Comparison of ENCODE assay signal across 23 cellular contexts in the genomic region with DNA sequence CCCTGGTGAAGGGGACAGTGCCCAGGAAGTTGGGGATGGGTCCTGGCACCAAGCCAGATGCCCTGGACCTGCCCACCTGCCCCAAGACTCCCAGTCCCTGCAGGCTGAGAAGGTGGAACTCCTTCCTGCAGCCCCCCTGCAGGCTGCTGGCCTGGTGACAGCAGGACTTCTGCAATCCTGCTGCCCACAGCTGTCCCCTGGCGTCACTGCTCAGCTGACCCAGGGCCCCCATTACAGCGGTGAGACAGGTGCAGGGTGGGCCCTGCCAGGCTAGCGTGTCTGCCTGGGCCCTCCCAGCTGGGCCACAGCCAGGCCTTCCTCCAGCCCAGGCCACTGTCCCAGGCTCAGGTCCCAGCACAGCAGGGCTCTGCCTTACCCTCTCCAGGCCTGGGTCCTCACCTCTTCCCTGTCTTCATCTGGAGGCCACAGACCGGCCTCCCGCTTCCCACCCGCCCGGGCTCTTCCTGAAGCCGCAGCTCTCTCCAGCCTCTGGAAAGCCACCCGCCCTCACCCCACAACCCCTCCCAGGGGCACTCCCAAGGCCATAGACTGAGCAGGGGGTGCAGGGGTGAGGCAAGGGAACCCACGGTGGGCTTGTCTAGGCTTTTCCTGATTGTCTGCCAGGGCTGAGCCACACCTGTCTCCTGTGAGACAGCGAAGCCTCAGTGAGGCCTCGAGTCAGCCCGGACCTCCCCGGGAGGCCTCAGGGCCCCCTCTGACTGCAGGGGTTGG. TPM values are rescaled to one million over a fixed set of nuclear protein-coding genes. Genes with fewer than 3 reads are reported as not detected.
A peak's percentile ranks its signal among the peaks of the same experiment; 100 is the strongest.
DNase-seq lines count a peak whose midpoint lies in the region; ATAC-seq, FAIRE-seq and TF ChIP-seq lines count a peak whose summit lies in the region.
"Had no signal": no experiment of that assay in that cellular context is flagged by ENCODE, and none has a peak within 500 bp of the region (broad histone marks: within the 10 kb centered on the region; RNA-seq: fewer than 3 reads in every experiment).

No MANE protein-coding gene starts in this region.

- TF ChIP-seq RAD21 in K562 (CRISPR knock-in tag; conservative IDR thresholded peaks at IDR 0.05 in 1 of 2, IDR thresholded peaks at IDR 0.05 in 1 of 2): no peak

- TF ChIP-seq EP300 in K562 (IDR thresholded peaks at IDR 0.05; ENCODE audit: low read length): no peak

- peak overlapping the region; percentile 41 for H2BK12ac ChIP-seq in neuronal stem cell (ENCODE audit: low read length)

- H4K8ac ChIP-seq in neuronal stem cell (ENCODE audit: low read depth, low read length): peak overlapping the region; percentile 92

- H3K23ac ChIP-seq in neuronal stem cell (ENCODE audit: low read depth, low read length, poor library complexity): peak overlapping the region; percentile 31

- no peak for TF ChIP-seq POLR2A in K562 (conservative IDR thresholded peaks at IDR 0.05)

- H3K27ac Mint-ChIP-seq in HFFc6 (no peak overlapping the region), glutamatergic neuron (ENCODE audit: unreplicated experiment) (no peak overlapping the region), WTC11 (no peak overlapping the region)
- H3K27ac Mint-ChIP-seq: IgD-negative memory B cell had no signal

- H2BK5ac ChIP-seq in neuronal stem cell (ENCODE audit: low read length): peak overlapping the region; percentile 75

- H2AK5ac ChIP-seq in neuronal stem cell (ENCODE audit: low read depth, low read length): peak overlapping the region; percentile 98

- CTCF ChIA-PET in K562 (lab: Yijun Ruan, JAX; ENCODE audit: low intra/inter-chr PET ratio): no interaction called here
- CTCF ChIA-PET in WTC11 (lab: Charles Lee): interaction anchor here (0.6 to 5.8 kb wide), 2 partner anchors 10 to 180 kb away, joined by 3 to 36 read pairs; no protein-coding TSS in a partner anchor

- no peaks in the 10 kb centered on the region for H3K27me3 ChIP-seq in BLaER1
- H3K27me3 ChIP-seq in K562 (ENCODE audit: control insufficient read depth in 2 of 2, insufficient read depth in 2 of 2, low read length in 2 of 2): no peaks in the 10 kb centered on the region
- H3K27me3 ChIP-seq in neuronal stem cell (ENCODE audit: control insufficient read depth in 3 of 3, insufficient read depth in 3 of 3, low read depth in 1 of 3, low read length in 3 of 3): peaks cover 0 to 9% (median 0%) of the 10 kb centered on the region in 3 experiments

- no peaks in the 10 kb centered on the region; the same call in 1 of the 2 replicates for H3K9me3 ChIP-seq in BLaER1
- no peaks in the 10 kb centered on the region for H3K9me3 ChIP-seq in K562 (replicated peaks; ENCODE audit: control insufficient read depth, insufficient read depth, low read depth, low read length)
- H3K9me3 ChIP-seq in neuronal stem cell (replicated peaks in 1 of 2; ENCODE audit: control insufficient read depth in 2 of 2, insufficient read depth in 1 of 2, low read depth in 1 of 2, low read length in 2 of 2): peaks cover 0 to 8% of the 10 kb centered on the region in 2 donors

- no peak overlapping the region; the same call in 1 of the 2 replicates for H3K27ac ChIP-seq in BLaER1
- no peak overlapping the region for H3K27ac ChIP-seq in K562 (ENCODE audit: extremely low read depth, low read depth, low read length)
- H3K27ac ChIP-seq in neuronal stem cell (replicated peaks; ENCODE audit: low read length): no peak overlapping the region

- no peak overlapping the region for H3K4ac ChIP-seq in neuronal stem cell (ENCODE audit: low read length)

- H2BK120ac ChIP-seq in neuronal stem cell (ENCODE audit: low read depth, low read length): peak overlapping the region; percentile 47

- H3K4me1 Mint-ChIP-seq in HFFc6 (ENCODE audit: low read depth): peaks cover under 1% of the 10 kb centered on the region; the same call in 1 of the 2 replicates
- no peaks in the 10 kb centered on the region for H3K4me1 Mint-ChIP-seq in glutamatergic neuron (ENCODE audit: low read depth, unreplicated experiment)
- H3K4me1 Mint-ChIP-seq in WTC11: 0 out of 2 replicates have a peak, but pooled peaks cover 4% of the 10 kb centered on the region
- H3K4me1 Mint-ChIP-seq: CD14-positive monocyte, IgD-negative memory B cell had no signal

- peak overlapping the region; percentile 36; the same call in 1 of the 2 replicates for H3K4me2 ChIP-seq in BLaER1
- no peak overlapping the region for H3K4me2 ChIP-seq in K562 (ENCODE audit: insufficient read depth, low read length)
- H3K4me2 ChIP-seq in neuronal stem cell (ENCODE audit: insufficient read depth, low read length, poor library complexity, severe bottlenecking): no peak overlapping the region

- H3K9ac ChIP-seq in BLaER1 (0 out of 2 replicates have a peak overlapping the region, but pooled peaks have one; percentile 38), K562 (ENCODE audit: insufficient read depth in 1 of 2, low read depth in 2 of 2, low read length in 2 of 2) (0 out of 4 replicates have a peak overlapping the region, but pooled peaks of 1 of the 2 experiments have one; percentile 26), neuronal stem cell (ENCODE audit: low read depth, low read length, poor library complexity) (peak overlapping the region; percentile 60)

- H2AFZ ChIP-seq in K562 (ENCODE audit: low read depth, low read length) (no peak overlapping the region), neuronal stem cell (ENCODE audit: low read length) (no peak overlapping the region)

- H3K14ac ChIP-seq in neuronal stem cell (ENCODE audit: low read length): peak overlapping the region; percentile 56

- BruUV-seq in K562 (replicated peaks; lab: Mats Ljungman, UMichigan): no TSS peak

- H4K91ac ChIP-seq in neuronal stem cell (ENCODE audit: low read depth, low read length, poor library complexity): no peak overlapping the region

- H3K36me3 Mint-ChIP-seq in HFFc6 (ENCODE audit: low read depth): no peaks in the 10 kb centered on the region
- H3K36me3 Mint-ChIP-seq in glutamatergic neuron (ENCODE audit: unreplicated experiment): no peaks in the 10 kb centered on the region
- H3K36me3 Mint-ChIP-seq in WTC11: no peaks in the 10 kb centered on the region
- H3K36me3 Mint-ChIP-seq: CD14-positive monocyte, IgD-negative memory B cell had no signal

- no peaks in the 10 kb centered on the region; the same call in 1 of the 2 replicates for H3K9me3 Mint-ChIP-seq in HFFc6
- peaks cover 3% of the 10 kb centered on the region for H3K9me3 Mint-ChIP-seq in glutamatergic neuron (ENCODE audit: unreplicated experiment)
- H3K9me3 Mint-ChIP-seq in WTC11: peaks cover 8% of the 10 kb centered on the region
- H3K9me3 Mint-ChIP-seq: IgD-negative memory B cell had no signal

- H2BK15ac ChIP-seq in neuronal stem cell (ENCODE audit: low read length): peak overlapping the region; percentile 97

- DNase-seq in NCI-H146 treated with DMSO at 0.1 percent for 48 hours (lab: John Stamatoyannopoulos, UW; ENCODE audit: unreplicated experiment) (peak; percentile 11), K562 (ENCODE audit: extremely low read depth in 1 of 4, low spot score in 3 of 4) (no peak), neuronal stem cell (ENCODE audit: low spot score) (no peak), HFFc6 (no peak), glutamatergic neuron (no peak), WTC11 (ENCODE audit: low spot score) (no peak)
- DNase-seq: DMS 273 treated with DMSO at 0.1 percent for 48 hours, GF-D8, MV-4-11, NCI-H1417 treated with DMSO at 0.1 percent for 48 hours, NCI-H2081 treated with DMSO at 0.1 percent for 48 hours, NCI-H345, NCI-H526 treated with DMSO at 0.1 percent for 48 hours, PC-3, SW 1271 had no signal

- 27% methylated on average over 7 of the region's 14 CpGs for WGBS in K562 (ENCODE audit: insufficient coverage, low coverage, missing lambda C conversion rate)
- WGBS in neuronal stem cell (ENCODE audit: extremely low coverage in 2 of 2, insufficient read length in 2 of 2, insufficient replicate concordance in 1 of 2), 2 donors: no CpG with 5 or more reads among the region's 14 CpGs

- no peak for FAIRE-seq in K562 (lab: Jason Lieb, UNC)
- FAIRE-seq: GM12892 had no signal

- H3K4me3 Mint-ChIP-seq in HFFc6: no peak overlapping the region
- no peak overlapping the region for H3K4me3 Mint-ChIP-seq in glutamatergic neuron (ENCODE audit: unreplicated experiment)
- no peak overlapping the region for H3K4me3 Mint-ChIP-seq in WTC11
- H3K4me3 Mint-ChIP-seq: CD14-positive monocyte, IgD-negative memory B cell had no signal

- H3K18ac ChIP-seq in neuronal stem cell (ENCODE audit: low read length): peak overlapping the region; percentile 38

- H3K9me1 ChIP-seq in K562 (ENCODE audit: control insufficient read depth, insufficient read depth, low read length): no peaks in the 10 kb centered on the region

- ATAC-seq in K562 (no peak; the same call in 2 of the 3 replicates), HG02610 (IDR thresholded peaks at IDR 0.05; ENCODE audit: unreplicated experiment) (no peak), WTC11 (no peak)
- ATAC-seq: PC-3 had no signal

- in situ Hi-C loops in K562 (cut with MboI): no loop called here

- POLR2A ChIA-PET in K562 (lab: Yijun Ruan, JAX) (interaction anchor here (1.3 kb wide), 1 partner anchor 167 kb away, joined by 3 read pairs; no protein-coding TSS in a partner anchor), WTC11 (lab: Charles Lee) (no interaction called here)

- peaks cover 1% of the 10 kb centered on the region for H3K79me1 ChIP-seq in neuronal stem cell (ENCODE audit: low read depth, low read length)

- H3K79me2 ChIP-seq in K562 (ENCODE audit: control insufficient read depth, insufficient read depth, low read length): no peaks in the 10 kb centered on the region

- H4K20me1 ChIP-seq in BLaER1 (no peaks in the 10 kb centered on the region), K562 (replicated peaks; ENCODE audit: control insufficient read depth, insufficient read depth, low read length) (no peaks in the 10 kb centered on the region)

- intact Hi-C loops in K562 (cut with micrococcal nuclease): no loop called here

- no peaks in the 10 kb centered on the region; the same call in none of the 2 replicates for H3K27me3 Mint-ChIP-seq in HFFc6 (ENCODE audit: insufficient read depth)
- no peaks in the 10 kb centered on the region for H3K27me3 Mint-ChIP-seq in glutamatergic neuron (ENCODE audit: unreplicated experiment)
- no peaks in the 10 kb centered on the region for H3K27me3 Mint-ChIP-seq in WTC11 (ENCODE audit: low read depth)
- H3K27me3 Mint-ChIP-seq: IgD-negative memory B cell had no signal

- H3K4me1 ChIP-seq in BLaER1 (peaks cover 54% of the 10 kb centered on the region), K562 (replicated peaks in 1 of 2; ENCODE audit: control insufficient read depth in 2 of 2, insufficient read depth in 2 of 2, low read length in 2 of 2) (peaks cover 0 to 45% of the 10 kb centered on the region in 2 experiments; a peak in 4 of 5 replicates), neuronal stem cell (ENCODE audit: control insufficient read depth in 2 of 2, insufficient read depth in 1 of 2, low read depth in 1 of 2, low read length in 2 of 2) (peaks cover 0 to 8% of the 10 kb centered on the region in 2 donors)

- H3K36me3 ChIP-seq in BLaER1 (no peaks in the 10 kb centered on the region), K562 (ENCODE audit: control insufficient read depth, insufficient read depth, low read length) (no peaks in the 10 kb centered on the region), neuronal stem cell (replicated peaks in 1 of 2; ENCODE audit: control insufficient read depth in 2 of 2, insufficient read depth in 2 of 2, low read length in 2 of 2) (no peaks in the 10 kb centered on the region)

- H3K4me3 ChIP-seq in BLaER1: no peak overlapping the region
- H3K4me3 ChIP-seq in K562: no peak overlapping the region
- no peak overlapping the region for H3K4me3 ChIP-seq in neuronal stem cell (ENCODE audit: low read length in 2 of 2)

- TF ChIP-seq CTCF in K562 (IDR thresholded peaks at IDR 0.05 in 2 of 3, conservative IDR thresholded peaks at IDR 0.05 in 1 of 3; ENCODE audit: insufficient read depth in 2 of 3, low read depth in 1 of 3, low read length in 3 of 3): no peak
- TF ChIP-seq CTCF in HFFc6 (IDR thresholded peaks at IDR 0.05): no peak
- no peak for TF ChIP-seq CTCF in glutamatergic neuron (IDR thresholded peaks at IDR 0.05; ENCODE audit: partially characterized antibody, unreplicated experiment)
- TF ChIP-seq CTCF in WTC11 (IDR thresholded peaks at IDR 0.05): no peak

RNA-seq across cellular contexts. Expression of a gene that starts 8.8 kb away (rescaled TPM):
- total RNA-seq in K562 (2011; cell fraction: chromatin; rRNA removed; ENCODE audit: low replicate concordance): 6.9 and 19.3 TPM in 2 replicates
- 14.7 and 17.0 TPM in 2 replicates for total RNA-seq in K562 (2011; cell fraction: nucleolus; rRNA removed)
- total RNA-seq in K562 (2011; cell fraction: nucleoplasm; rRNA removed): 9.9 and 10.2 TPM in 2 replicates
- total RNA-seq in K562 (2014; rRNA removed) (4.1 and 5.8 TPM in 2 replicates), K562 (2014; rRNA removed; fragmentation: Illumina TruSeq; extraction: Trizol) (2.5 and 3.7 TPM in 2 replicates), K562 (2015; rRNA removed; fragmentation: Illumina TruSeq; extraction: Trizol) (1.0 and 1.1 TPM in 2 replicates), K562 (2021) (6.5 and 6.7 TPM in 2 replicates), glutamatergic neuron (ENCODE audit: unreplicated experiment) (12.2 TPM), WTC11 (2021) (4.5 to 6.3 TPM (median 6.0 TPM) in 3 replicates)
- polyA plus RNA-seq in K562 (2011; rRNA removed) (2.5 and 3.1 TPM in 2 replicates), K562 (2014; fragmentation: Illumina TruSeq; extraction: Trizol) (5.2 and 5.4 TPM in 2 replicates), K562 (2014; fragmentation: Nextera tagmentation; extraction: Ambion mirVana) (1 to 10 TPM in 1 of 2 experiments, under 1 TPM in 1; 0.55 to 1.1 TPM), K562 (2014; rRNA removed) (7.1 and 8.2 TPM in 2 replicates)
- polyA plus RNA-seq in K562 (2011; cell fraction: cytosol; rRNA removed): 2.4 and 5.0 TPM in 2 replicates
- polyA plus RNA-seq in K562 (2011; cell fraction: nucleus; rRNA removed): 7.7 and 15.1 TPM in 2 replicates
- polyA plus RNA-seq in K562 (2012): 2.7 and 20.8 TPM in 2 replicates
- polyA minus RNA-seq in K562 (2011; rRNA and poly(A)+ RNA removed): 0.18 and 0.35 TPM in 2 replicates
- 1.0 TPM in 1 of 2 replicates, not detected in the other for polyA minus RNA-seq in K562 (2011; cell fraction: cytosol; rRNA and poly(A)+ RNA removed)
- polyA minus RNA-seq in K562 (2011; cell fraction: nucleus; rRNA and poly(A)+ RNA removed): 1.9 and 3.0 TPM in 2 replicates
- polyA plus RNA-seq in neuronal stem cell (2013, experiment 1 of 2): 0.43 TPM
- polyA plus RNA-seq in neuronal stem cell (2013, experiment 2 of 2): 0.37 TPM
- under 1 TPM in 5 of 6 experiments, not detected in 1; 0.19 to 0.46 (median 0.41) TPM for total RNA-seq in HFFc6 (2021; fragmentation: NEBNext Ultra II Directional; extraction: Animal tissue kit (Norgen Biotek cat#: 25700))
- polyA plus RNA-seq: CD14-positive monocyte, IgD-negative memory B cell had no signal

RNA-seq across cellular contexts. Expression of a gene that starts 11.5 kb away (rescaled TPM):
- total RNA-seq in K562 (2011; cell fraction: chromatin; rRNA removed; ENCODE audit: low replicate concordance): 0.21 TPM in 1 of 2 replicates, not detected in the other
- 0.53 and 0.67 TPM in 2 replicates for total RNA-seq in K562 (2011; cell fraction: nucleolus; rRNA removed)
- 0.07 TPM in 1 of 2 replicates, not detected in the other for total RNA-seq in K562 (2011; cell fraction: nucleoplasm; rRNA removed)
- not detected in 2 replicates for total RNA-seq in K562 (2014; rRNA removed)
- total RNA-seq in K562 (2014; rRNA removed; fragmentation: Illumina TruSeq; extraction: Trizol): not detected in 2 replicates
- total RNA-seq in K562 (2015; rRNA removed; fragmentation: Illumina TruSeq; extraction: Trizol): not detected in 2 replicates
- 0.04 TPM in 1 of 2 replicates, not detected in the other for total RNA-seq in K562 (2021)
- polyA plus RNA-seq in K562 (2011; rRNA removed): 0.03 TPM in 1 of 2 replicates, not detected in the other
- polyA plus RNA-seq in K562 (2011; cell fraction: cytosol; rRNA removed): 0.09 TPM in 1 of 2 replicates, not detected in the other
- polyA plus RNA-seq in K562 (2011; cell fraction: nucleus; rRNA removed): 0.07 and 0.09 TPM in 2 replicates
- 0.03 and 0.06 TPM in 2 replicates for polyA plus RNA-seq in K562 (2012)
- not detected in 2 replicates for polyA plus RNA-seq in K562 (2014; fragmentation: Illumina TruSeq; extraction: Trizol)
- polyA plus RNA-seq in K562 (2014; fragmentation: Nextera tagmentation; extraction: Ambion mirVana): not detected
- not detected in 2 replicates for polyA plus RNA-seq in K562 (2014; rRNA removed)
- polyA minus RNA-seq in K562 (2011; rRNA and poly(A)+ RNA removed): not detected in 2 replicates
- not detected in 2 replicates for polyA minus RNA-seq in K562 (2011; cell fraction: cytosol; rRNA and poly(A)+ RNA removed)
- 0.11 and 0.13 TPM in 2 replicates for polyA minus RNA-seq in K562 (2011; cell fraction: nucleus; rRNA and poly(A)+ RNA removed)
- polyA plus RNA-seq in neuronal stem cell (2013, experiment 1 of 2): 0.06 TPM
- 0.07 TPM for polyA plus RNA-seq in neuronal stem cell (2013, experiment 2 of 2)
- under 1 TPM in 4 of 6 experiments, not detected in 2; 0.05 to 0.14 (median 0.12) TPM for total RNA-seq in HFFc6 (2021; fragmentation: NEBNext Ultra II Directional; extraction: Animal tissue kit (Norgen Biotek cat#: 25700))
- total RNA-seq in glutamatergic neuron (ENCODE audit: unreplicated experiment): 3.5 TPM
- 0.07 TPM in 1 of 3 replicates, not detected in the others for total RNA-seq in WTC11 (2021)
- total RNA-seq: H4, HT1080, PC-3, SK-MEL-5 had no signal
- polyA plus RNA-seq: IgD-negative memory B cell had no signal

RNA-seq across cellular contexts. Expression of a gene that starts 49.9 kb away (rescaled TPM):
- total RNA-seq in K562 (2011; cell fraction: chromatin; rRNA removed; ENCODE audit: low replicate concordance): 0.30 TPM in 1 of 2 replicates, not detected in the other
- total RNA-seq in K562 (2011; cell fraction: nucleolus; rRNA removed): 0.26 and 0.33 TPM in 2 replicates
- total RNA-seq in K562 (2011; cell fraction: nucleoplasm; rRNA removed): 0.07 TPM in 1 of 2 replicates, not detected in the other
- total RNA-seq in K562 (2014; rRNA removed) (0.04 and 0.09 TPM in 2 replicates), K562 (2014; rRNA removed; fragmentation: Illumina TruSeq; extraction: Trizol) (not detected in 2 replicates), K562 (2015; rRNA removed; fragmentation: Illumina TruSeq; extraction: Trizol) (0.04 TPM in 2 replicates), K562 (2021) (0.04 and 0.09 TPM in 2 replicates), glutamatergic neuron (ENCODE audit: unreplicated experiment) (0.81 TPM), WTC11 (2021) (1.1 to 1.4 TPM (median 1.1 TPM) in 3 replicates)
- polyA plus RNA-seq in K562 (2011; rRNA removed) (0.04 and 0.07 TPM in 2 replicates), K562 (2014; fragmentation: Illumina TruSeq; extraction: Trizol) (0.03 and 0.08 TPM in 2 replicates), K562 (2014; fragmentation: Nextera tagmentation; extraction: Ambion mirVana) (not detected), K562 (2014; rRNA removed) (0.05 TPM in 1 of 2 replicates, not detected in the other)
- 0.13 and 0.30 TPM in 2 replicates for polyA plus RNA-seq in K562 (2011; cell fraction: cytosol; rRNA removed)
- polyA plus RNA-seq in K562 (2011; cell fraction: nucleus; rRNA removed): 0.28 and 0.55 TPM in 2 replicates
- 0.06 and 0.10 TPM in 2 replicates for polyA plus RNA-seq in K562 (2012)
- polyA minus RNA-seq in K562 (2011; rRNA and poly(A)+ RNA removed): not detected in 2 replicates
- not detected in 2 replicates for polyA minus RNA-seq in K562 (2011; cell fraction: cytosol; rRNA and poly(A)+ RNA removed)
- 0.44 and 0.94 TPM in 2 replicates for polyA minus RNA-seq in K562 (2011; cell fraction: nucleus; rRNA and poly(A)+ RNA removed)
- 0.45 TPM for polyA plus RNA-seq in neuronal stem cell (2013, experiment 1 of 2)
- 0.46 TPM for polyA plus RNA-seq in neuronal stem cell (2013, experiment 2 of 2)
- 1 to 10 TPM; 1.0 to 3.0 (median 2.6) TPM for total RNA-seq in HFFc6 (2021; fragmentation: NEBNext Ultra II Directional; extraction: Animal tissue kit (Norgen Biotek cat#: 25700))
- total RNA-seq: H4, PC-3 had no signal
- polyA plus RNA-seq: CD14-positive monocyte had no signal

RNA-seq across cellular contexts. Expression of a gene that starts 53.5 kb away (rescaled TPM):
- 68.1 and 109 TPM in 2 replicates for total RNA-seq in K562 (2011; cell fraction: chromatin; rRNA removed; ENCODE audit: low replicate concordance)
- 43.0 and 45.2 TPM in 2 replicates for total RNA-seq in K562 (2011; cell fraction: nucleolus; rRNA removed)
- total RNA-seq in K562 (2011; cell fraction: nucleoplasm; rRNA removed): 64.3 and 84.1 TPM in 2 replicates
- 20.6 and 25.5 TPM in 2 replicates for total RNA-seq in K562 (2014; rRNA removed)
- 19.4 and 20.7 TPM in 2 replicates for total RNA-seq in K562 (2014; rRNA removed; fragmentation: Illumina TruSeq; extraction: Trizol)
- 17.8 and 18.8 TPM in 2 replicates for total RNA-seq in K562 (2015; rRNA removed; fragmentation: Illumina TruSeq; extraction: Trizol)
- total RNA-seq in K562 (2021): 29.4 and 31.8 TPM in 2 replicates
- polyA plus RNA-seq in K562 (2011; rRNA removed): 25.1 and 31.7 TPM in 2 replicates
- polyA plus RNA-seq in K562 (2011; cell fraction: cytosol; rRNA removed): 17.5 and 18.4 TPM in 2 replicates
- 63.8 and 66.9 TPM in 2 replicates for polyA plus RNA-seq in K562 (2011; cell fraction: nucleus; rRNA removed)
- 23.4 and 24.4 TPM in 2 replicates for polyA plus RNA-seq in K562 (2012)
- 24.8 and 25.0 TPM in 2 replicates for polyA plus RNA-seq in K562 (2014; fragmentation: Illumina TruSeq; extraction: Trizol)
- polyA plus RNA-seq in K562 (2014; fragmentation: Nextera tagmentation; extraction: Ambion mirVana): 1 to 10 TPM; 3.1 to 5.6 TPM
- 43.9 and 46.7 TPM in 2 replicates for polyA plus RNA-seq in K562 (2014; rRNA removed)
- 25.0 and 25.6 TPM in 2 replicates for polyA minus RNA-seq in K562 (2011; rRNA and poly(A)+ RNA removed)
- 11.1 and 12.0 TPM in 2 replicates for polyA minus RNA-seq in K562 (2011; cell fraction: cytosol; rRNA and poly(A)+ RNA removed)
- polyA minus RNA-seq in K562 (2011; cell fraction: nucleus; rRNA and poly(A)+ RNA removed): 19.9 and 24.2 TPM in 2 replicates
- 21.1 TPM for polyA plus RNA-seq in neuronal stem cell (2013, experiment 1 of 2)
- polyA plus RNA-seq in neuronal stem cell (2013, experiment 2 of 2): 19.3 TPM
- 10 to 100 TPM; 27.3 to 34.3 (median 28.6) TPM for total RNA-seq in HFFc6 (2021; fragmentation: NEBNext Ultra II Directional; extraction: Animal tissue kit (Norgen Biotek cat#: 25700))
- total RNA-seq in glutamatergic neuron (ENCODE audit: unreplicated experiment): 61.3 TPM
- total RNA-seq in WTC11 (2021): 26.4 to 32.7 TPM (median 26.7 TPM) in 3 replicates
